In the genomic region with DNA sequence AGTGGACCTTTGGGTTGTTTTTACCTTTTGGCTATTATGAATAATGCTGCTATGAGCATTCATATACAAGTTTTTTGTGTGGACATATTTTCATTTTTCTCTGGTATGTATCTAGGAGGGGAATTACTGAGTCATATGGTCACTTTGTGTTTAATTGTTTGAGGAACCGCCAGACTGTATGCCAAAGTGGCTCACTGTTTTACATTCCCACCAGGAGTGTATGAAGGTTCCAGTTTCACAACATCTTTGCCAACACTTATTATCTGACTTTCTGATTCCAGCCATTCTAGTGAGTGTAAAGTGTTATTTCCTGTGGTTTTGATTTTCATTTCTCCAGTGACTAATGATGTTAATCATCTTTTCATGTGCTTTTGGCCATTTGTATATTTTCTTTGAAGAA, we compare ENCODE assay signal across 13 cellular contexts. TPM values are rescaled to one million over a fixed set of nuclear protein-coding genes. Genes with fewer than 3 reads are reported as not detected.
DNase-seq lines count a peak whose midpoint lies in the region; ATAC-seq, FAIRE-seq and TF ChIP-seq lines count a peak whose summit lies in the region.
"Had no signal": no experiment of that assay in that cellular context is flagged by ENCODE, and none has a peak within 500 bp of the region (broad histone marks: within the 10 kb centered on the region; RNA-seq: fewer than 3 reads in every experiment).

No MANE protein-coding gene starts in this region.

- no peaks in the 10 kb centered on the region for H3F3A ChIP-seq in PC-3 (ENCODE audit: low read length, unreplicated experiment)

- H3K27me3 ChIP-seq in PC-3 (ENCODE audit: low read length) (no peaks in the 10 kb centered on the region), HepG2 (ENCODE audit: control insufficient read depth in 1 of 2, insufficient read depth in 2 of 2, low read length in 2 of 2) (no peaks in the 10 kb centered on the region)
- H3K27me3 ChIP-seq: vagina had no signal

- CTCF ChIA-PET in PC-3 (lab: Charles Lee) = no interaction called here
- CTCF ChIA-PET in HepG2 (lab: Yijun Ruan, JAX; ENCODE audit: low intra/inter-chr PET ratio, low total read pairs) = no interaction called here

- intact Hi-C loops in PC-3 (cut with micrococcal nuclease) (loop anchor here (1.0 kb wide), 2 partner anchors 21 to 26 kb away; no protein-coding TSS in a partner anchor), natural killer cell (cut with micrococcal nuclease) (no loop called here), Right ventricle myocardium superior (cut with DNase I) (no loop called here), HepG2 (cut with micrococcal nuclease; ENCODE audit: unreplicated experiment) (no loop called here)

- TF ChIP-seq EP300 in HepG2 (IDR thresholded peaks at IDR 0.05; ENCODE audit: low read depth in 2 of 2, low read length in 2 of 2) = no peak
- no peak for TF ChIP-seq EP300 in HepG2 (CRISPR knock-in tag; IDR thresholded peaks at IDR 0.05; ENCODE audit: borderline replicate concordance)

- in situ Hi-C loops in HepG2 (cut with HindIII; ENCODE audit: extremely low pct_ligation_motif_present, low pct_unique_long_range_greater_than_20kb) = no loop called here

- peaks cover 34% of the 10 kb centered on the region for H3K36me3 ChIP-seq in PC-3 (ENCODE audit: low read depth, low read length)
- H3K36me3 ChIP-seq in HepG2 (replicated peaks in 1 of 2; ENCODE audit: control insufficient read depth in 1 of 2, insufficient read depth in 2 of 2, low read length in 2 of 2) = peaks cover 1 to 8% of the 10 kb centered on the region in 2 experiments; a peak in 1 of 5 replicates
- H3K36me3 ChIP-seq: vagina had no signal

- no peaks in the 10 kb centered on the region for H3K9me3 Mint-ChIP-seq in natural killer cell

- H3K4me2 ChIP-seq in PC-3 (ENCODE audit: low read length) (0 out of 2 replicates have a peak overlapping the region, but pooled peaks have one; percentile 15), HepG2 (ENCODE audit: low read depth, low read length) (no peak overlapping the region)

- TF ChIP-seq RAD21 in HepG2 (CRISPR knock-in tag; IDR thresholded peaks at IDR 0.05) = no peak

- H3K9ac ChIP-seq in PC-3 (ENCODE audit: low read length) (no peak overlapping the region), HepG2 (ENCODE audit: insufficient read depth, low read depth, low read length) (no peak overlapping the region)

- no peaks in the 10 kb centered on the region for H3K9me3 ChIP-seq in PC-3 (ENCODE audit: low read length)
- H3K9me3 ChIP-seq in HepG2 (ENCODE audit: low read length) = no peaks in the 10 kb centered on the region
- H3K9me3 ChIP-seq: vagina had no signal

- WGBS in HepG2 (ENCODE audit: low lambda C conversion rate) = 100% methylated on average over 1 of the region's 1 CpG

- H3K27me3 Mint-ChIP-seq in natural killer cell (ENCODE audit: low read depth in 2 of 2) = no peaks in the 10 kb centered on the region

- peaks cover 11 to 18% of the 10 kb centered on the region in 2 donors for H3K4me1 Mint-ChIP-seq in natural killer cell

- POLR2A ChIA-PET in PC-3 (lab: Charles Lee; ENCODE audit: unreplicated experiment) = no interaction called here
- POLR2A ChIA-PET in HepG2 (lab: Yijun Ruan, JAX) = no interaction called here

- H3K9me2 ChIP-seq in PC-3 (replicated peaks; ENCODE audit: low read length) = no peaks in the 10 kb centered on the region

- BruUV-seq in PC-3 (replicated peaks; lab: Mats Ljungman, UMichigan) (no TSS peak), HepG2 (replicated peaks; lab: Mats Ljungman, UMichigan) (no TSS peak)

- TF ChIP-seq CTCF in PC-3 (conservative IDR thresholded peaks at IDR 0.05; ENCODE audit: low read depth, low read length) (no peak), cardiac fibroblast (IDR thresholded peaks at IDR 0.05; ENCODE audit: low read depth, low read length) (no peak), natural killer cell (IDR thresholded peaks at IDR 0.05) (no peak), HepG2 (CRISPR knock-in tag; IDR thresholded peaks at IDR 0.05) (no peak)

- H3K27ac Mint-ChIP-seq in natural killer cell = no peak overlapping the region

- peak overlapping the region; percentile 58 for H3K27ac ChIP-seq in PC-3 (ENCODE audit: low read length)
- no peak overlapping the region for H3K27ac ChIP-seq in HepG2 (ENCODE audit: extremely low read length, insufficient read depth, low read length)
- H3K27ac ChIP-seq: vagina had no signal

- no peak overlapping the region for H2AFZ ChIP-seq in PC-3 (ENCODE audit: low read length)
- no peak overlapping the region for H2AFZ ChIP-seq in HepG2 (ENCODE audit: low read length)

- peaks cover 14% of the 10 kb centered on the region for H3K4me1 ChIP-seq in PC-3 (ENCODE audit: insufficient read depth, low read length)
- H3K4me1 ChIP-seq in HepG2 (ENCODE audit: insufficient read depth, low read length) = no peaks in the 10 kb centered on the region
- H3K4me1 ChIP-seq: vagina had no signal

- H3K79me2 ChIP-seq in PC-3 (ENCODE audit: low read length) = peaks cover 59% of the 10 kb centered on the region
- H3K79me2 ChIP-seq in HepG2 (ENCODE audit: insufficient read depth, low read length) = peaks cover 3% of the 10 kb centered on the region

- peak; percentile 91 for ATAC-seq in PC-3
- peak; percentile 38 to 60 (median 43) for ATAC-seq in natural killer cell
- ATAC-seq in HG03571 (IDR thresholded peaks at IDR 0.05; ENCODE audit: unreplicated experiment) = no peak
- ATAC-seq in Right ventricle myocardium superior (ENCODE audit: poor library complexity) = no peak
- no peak for ATAC-seq in HepG2

- no peak overlapping the region for H3K4me3 Mint-ChIP-seq in natural killer cell

- H3K4me3 ChIP-seq in PC-3 (ENCODE audit: low read length) (no peak overlapping the region), cardiac fibroblast (replicated peaks in 1 of 2; ENCODE audit: low read depth in 2 of 2, low read length in 2 of 2) (no peak overlapping the region), HepG2 (replicated peaks in 1 of 3; ENCODE audit: insufficient read depth in 1 of 3, low read depth in 2 of 3, low read length in 3 of 3) (no peak overlapping the region)
- H3K4me3 ChIP-seq: vagina had no signal

- DNase-seq in EL (peak; percentile 74), PC-3 (peak; percentile 81), cardiac fibroblast (ENCODE audit: low read depth in 2 of 2) (peak; percentile 86 to 90), natural killer cell (no peak), activated gamma-delta T cell (lab: John Stamatoyannopoulos, UW) (no peak), Right ventricle myocardium superior (no peak), HepG2 (ENCODE audit: low spot score) (no peak)
- DNase-seq: activated CD4-positive, alpha-beta T cell treated with anti-CD3 and anti-CD28 coated beads for 48 hours; DMS79 treated with DMSO at 0.1 percent for 48 hours; H7; NCI-H1694 had no signal

- peaks cover 9% of the 10 kb centered on the region for H3K36me3 Mint-ChIP-seq in natural killer cell

- H4K20me1 ChIP-seq in PC-3 (ENCODE audit: low read length) = no peaks in the 10 kb centered on the region
- H4K20me1 ChIP-seq in HepG2 (ENCODE audit: insufficient read depth, low read length) = no peaks in the 10 kb centered on the region

- no peak for FAIRE-seq in HepG2 (lab: Jason Lieb, UNC)

- TF ChIP-seq POLR2A in HepG2 (IDR thresholded peaks at IDR 0.05; ENCODE audit: insufficient read depth in 1 of 2, low read depth in 2 of 2, low read length in 2 of 2) = no peak

RNA-seq across cellular contexts. Expression of a gene that starts 51.8 kb away (rescaled TPM):
- total RNA-seq in PC-3 (2014; rRNA removed) (37.1 and 71.0 TPM in 2 replicates), natural killer cell (10 to 100 TPM in 2 of 3 donors, 1 to 10 TPM in 1; 4.1 to 16.7 (median 12.8) TPM), Right ventricle myocardium superior (2.7 TPM), HepG2 (2016; rRNA removed; fragmentation: Illumina TruSeq; extraction: Trizol) (16.3 and 20.9 TPM in 2 replicates)
- 22.9 and 35.2 TPM in 2 replicates for total RNA-seq in HepG2 (2016; cell fraction: cytosol; rRNA removed; fragmentation: Illumina TruSeq; extraction: Trizol; ENCODE audit: low read depth)
- 17.4 and 22.1 TPM in 2 replicates for total RNA-seq in HepG2 (2016; cell fraction: insoluble cytoplasmic fraction; rRNA removed; fragmentation: Illumina TruSeq; extraction: Trizol)
- 31.5 and 35.8 TPM in 2 replicates for total RNA-seq in HepG2 (2016; cell fraction: membrane; rRNA removed; fragmentation: Illumina TruSeq; extraction: Trizol)
- total RNA-seq in HepG2 (2016; cell fraction: nucleus; rRNA removed; fragmentation: Illumina TruSeq; extraction: Trizol) = 21.3 and 25.3 TPM in 2 replicates
- 21.4 and 21.5 TPM in 2 replicates for polyA plus RNA-seq in HepG2 (2011; rRNA removed)
- polyA plus RNA-seq in HepG2 (2011; cell fraction: cytosol; rRNA removed) = 18.5 and 26.0 TPM in 2 replicates
- polyA plus RNA-seq in HepG2 (2011; cell fraction: nucleus; rRNA removed) = 17.4 and 20.3 TPM in 2 replicates
- 12.6 and 15.2 TPM in 2 replicates for polyA plus RNA-seq in HepG2 (2012)
- 65.0 and 80.4 TPM in 2 replicates for polyA plus RNA-seq in HepG2 (2016; cell fraction: cytosol; fragmentation: Illumina TruSeq; extraction: Trizol; ENCODE audit: low read depth)
- 41.8 and 49.0 TPM in 2 replicates for polyA plus RNA-seq in HepG2 (2016; cell fraction: insoluble cytoplasmic fraction; fragmentation: Illumina TruSeq; extraction: Trizol; ENCODE audit: low read depth)
- 78.5 and 84.2 TPM in 2 replicates for polyA plus RNA-seq in HepG2 (2016; cell fraction: membrane; fragmentation: Illumina TruSeq; extraction: Trizol; ENCODE audit: low read depth)
- 56.7 and 59.4 TPM in 2 replicates for polyA plus RNA-seq in HepG2 (2016; cell fraction: nucleus; fragmentation: Illumina TruSeq; extraction: Trizol; ENCODE audit: insufficient read depth, low read depth)
- polyA minus RNA-seq in HepG2 (2011; rRNA and poly(A)+ RNA removed; ENCODE audit: low replicate concordance) = 0.16 and 25.3 TPM in 2 replicates
- 15.5 and 16.0 TPM in 2 replicates for polyA minus RNA-seq in HepG2 (2011; cell fraction: cytosol; rRNA and poly(A)+ RNA removed)
- 11.4 and 13.4 TPM in 2 replicates for polyA minus RNA-seq in HepG2 (2011; cell fraction: nucleus; rRNA and poly(A)+ RNA removed)

RNA-seq across cellular contexts. Expression of a gene that starts 59.2 kb away (rescaled TPM):
- total RNA-seq in PC-3 (2014; rRNA removed) (53.3 and 67.4 TPM in 2 replicates), natural killer cell (10 to 100 TPM; 57.4 to 63.6 (median 59.5) TPM), Right ventricle myocardium superior (8.9 TPM), HepG2 (2016; rRNA removed; fragmentation: Illumina TruSeq; extraction: Trizol) (43.8 and 55.7 TPM in 2 replicates)
- total RNA-seq in HepG2 (2016; cell fraction: cytosol; rRNA removed; fragmentation: Illumina TruSeq; extraction: Trizol; ENCODE audit: low read depth) = 3.6 and 4.8 TPM in 2 replicates
- total RNA-seq in HepG2 (2016; cell fraction: insoluble cytoplasmic fraction; rRNA removed; fragmentation: Illumina TruSeq; extraction: Trizol) = 42.8 and 55.9 TPM in 2 replicates
- total RNA-seq in HepG2 (2016; cell fraction: membrane; rRNA removed; fragmentation: Illumina TruSeq; extraction: Trizol) = 24.8 and 28.0 TPM in 2 replicates
- total RNA-seq in HepG2 (2016; cell fraction: nucleus; rRNA removed; fragmentation: Illumina TruSeq; extraction: Trizol) = 45.5 and 52.9 TPM in 2 replicates
- 20.7 and 25.6 TPM in 2 replicates for polyA plus RNA-seq in HepG2 (2011; rRNA removed)
- polyA plus RNA-seq in HepG2 (2011; cell fraction: cytosol; rRNA removed) = 10.1 and 18.8 TPM in 2 replicates
- 2.8 and 4.3 TPM in 2 replicates for polyA plus RNA-seq in HepG2 (2011; cell fraction: nucleus; rRNA removed)
- 20.9 and 22.5 TPM in 2 replicates for polyA plus RNA-seq in HepG2 (2012)
- 3.7 and 4.0 TPM in 2 replicates for polyA plus RNA-seq in HepG2 (2016; cell fraction: cytosol; fragmentation: Illumina TruSeq; extraction: Trizol; ENCODE audit: low read depth)
- 38.2 and 40.7 TPM in 2 replicates for polyA plus RNA-seq in HepG2 (2016; cell fraction: insoluble cytoplasmic fraction; fragmentation: Illumina TruSeq; extraction: Trizol; ENCODE audit: low read depth)
- polyA plus RNA-seq in HepG2 (2016; cell fraction: membrane; fragmentation: Illumina TruSeq; extraction: Trizol; ENCODE audit: low read depth) = 14.9 and 16.8 TPM in 2 replicates
- 50.7 and 56.9 TPM in 2 replicates for polyA plus RNA-seq in HepG2 (2016; cell fraction: nucleus; fragmentation: Illumina TruSeq; extraction: Trizol; ENCODE audit: insufficient read depth, low read depth)
- polyA minus RNA-seq in HepG2 (2011; rRNA and poly(A)+ RNA removed; ENCODE audit: low replicate concordance) = 10.7 and 10.8 TPM in 2 replicates
- polyA minus RNA-seq in HepG2 (2011; cell fraction: cytosol; rRNA and poly(A)+ RNA removed) = 13.8 and 18.7 TPM in 2 replicates
- 9.4 and 10.6 TPM in 2 replicates for polyA minus RNA-seq in HepG2 (2011; cell fraction: nucleus; rRNA and poly(A)+ RNA removed)

Comparison
In these comparisons a context has a peak if more than half of its experiments do, and no peak if none do; other contexts are left out.
1. DNase-seq: peak in EL (single experiment), PC-3 (single experiment) and cardiac fibroblast (2 of 2); none in natural killer cell (single experiment), activated gamma-delta T cell (single experiment), Right ventricle myocardium superior (single experiment) and HepG2 (single experiment).
2. ATAC-seq: peak in PC-3 (single experiment) and natural killer cell (3 of 3); none in HG03571 (single experiment), Right ventricle myocardium superior (single experiment) and HepG2 (single experiment).